ENCODE assay signal across 3 cellular contexts in genomic region chr11:74168838-74169237, GRCh38.
TF ChIP-seq lines count a peak whose summit lies in the region.

No MANE protein-coding gene starts in this region.

TF ChIP-seq in SK-N-SH, 30 proteins besides CTCF, POLR2A, EP300 and RAD21:
- TF ChIP-seq TEAD4 (IDR thresholded peaks at IDR 0.05; ENCODE audit: borderline replicate concordance, insufficient read depth) = no peak
- TF ChIP-seq, protein P1, sequence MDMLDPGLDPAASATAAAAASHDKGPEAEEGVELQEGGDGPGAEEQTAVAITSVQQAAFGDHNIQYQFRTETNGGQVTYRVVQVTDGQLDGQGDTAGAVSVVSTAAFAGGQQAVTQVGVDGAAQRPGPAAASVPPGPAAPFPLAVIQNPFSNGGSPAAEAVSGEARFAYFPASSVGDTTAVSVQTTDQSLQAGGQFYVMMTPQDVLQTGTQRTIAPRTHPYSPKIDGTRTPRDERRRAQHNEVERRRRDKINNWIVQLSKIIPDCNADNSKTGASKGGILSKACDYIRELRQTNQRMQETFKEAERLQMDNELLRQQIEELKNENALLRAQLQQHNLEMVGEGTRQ (IDR thresholded peaks at IDR 0.05; ENCODE audit: borderline replicate concordance, low read depth, low read length) = no peak
- TF ChIP-seq, protein P2, sequence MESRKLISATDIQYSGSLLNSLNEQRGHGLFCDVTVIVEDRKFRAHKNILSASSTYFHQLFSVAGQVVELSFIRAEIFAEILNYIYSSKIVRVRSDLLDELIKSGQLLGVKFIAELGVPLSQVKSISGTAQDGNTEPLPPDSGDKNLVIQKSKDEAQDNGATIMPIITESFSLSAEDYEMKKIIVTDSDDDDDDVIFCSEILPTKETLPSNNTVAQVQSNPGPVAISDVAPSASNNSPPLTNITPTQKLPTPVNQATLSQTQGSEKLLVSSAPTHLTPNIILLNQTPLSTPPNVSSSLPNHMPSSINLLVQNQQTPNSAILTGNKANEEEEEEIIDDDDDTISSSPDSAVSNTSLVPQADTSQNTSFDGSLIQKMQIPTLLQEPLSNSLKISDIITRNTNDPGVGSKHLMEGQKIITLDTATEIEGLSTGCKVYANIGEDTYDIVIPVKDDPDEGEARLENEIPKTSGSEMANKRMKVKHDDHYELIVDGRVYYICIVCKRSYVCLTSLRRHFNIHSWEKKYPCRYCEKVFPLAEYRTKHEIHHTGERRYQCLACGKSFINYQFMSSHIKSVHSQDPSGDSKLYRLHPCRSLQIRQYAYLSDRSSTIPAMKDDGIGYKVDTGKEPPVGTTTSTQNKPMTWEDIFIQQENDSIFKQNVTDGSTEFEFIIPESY (IDR thresholded peaks at IDR 0.05; ENCODE audit: borderline replicate concordance, low read depth) = no peak
- TF ChIP-seq FOSL2 (IDR thresholded peaks at IDR 0.05; ENCODE audit: borderline replicate concordance, low read depth) = no peak
- no peak for TF ChIP-seq NRF1 (IDR thresholded peaks at IDR 0.05; ENCODE audit: low read depth, low read length)
- TF ChIP-seq SMC3 (IDR thresholded peaks at IDR 0.05; ENCODE audit: low read depth, low read length) = no peak
- TF ChIP-seq JUND (IDR thresholded peaks at IDR 0.05) = no peak
- no peak for TF ChIP-seq POLR2AphosphoS5 (IDR thresholded peaks at IDR 0.05; ENCODE audit: low read depth, low read length)
- TF ChIP-seq FOXM1 (IDR thresholded peaks at IDR 0.05; ENCODE audit: low read depth) = no peak
- TF ChIP-seq MXI1 (IDR thresholded peaks at IDR 0.05; ENCODE audit: low read depth, low read length) = no peak
- TF ChIP-seq YY1 (IDR thresholded peaks at IDR 0.05; ENCODE audit: low read depth) = no peak
- TF ChIP-seq TAF1 (IDR thresholded peaks at IDR 0.05; ENCODE audit: borderline replicate concordance, low read depth, low read length) = no peak
TF ChIP-seq in SK-N-SH: peak in this region for 0.

TF ChIP-seq in SK-N-SH treated with all-trans-retinoic acid at 6 μM for 48 hours, 23 proteins besides CTCF, POLR2A, EP300 and RAD21:
- no peak for TF ChIP-seq ZNF70 (CRISPR knock-in tag; IDR thresholded peaks at IDR 0.05)
- TF ChIP-seq POU6F1 (CRISPR knock-in tag; IDR thresholded peaks at IDR 0.05; ENCODE audit: borderline replicate concordance, low read depth) = no peak
- no peak for TF ChIP-seq ZNF565 (CRISPR knock-in tag; conservative IDR thresholded peaks at IDR 0.05; ENCODE audit: low read depth)
- TF ChIP-seq TSHZ2 (CRISPR knock-in tag; IDR thresholded peaks at IDR 0.05) = no peak
- TF ChIP-seq TCF4 (CRISPR knock-in tag; IDR thresholded peaks at IDR 0.05; ENCODE audit: borderline replicate concordance) = no peak
- no peak for TF ChIP-seq ZFP3 (CRISPR knock-in tag; IDR thresholded peaks at IDR 0.05)
- TF ChIP-seq ZFP30 (CRISPR knock-in tag; IDR thresholded peaks at IDR 0.05) = no peak
- TF ChIP-seq RARB (CRISPR knock-in tag; IDR thresholded peaks at IDR 0.05) = no peak
- no peak for TF ChIP-seq PPARA (CRISPR knock-in tag; IDR thresholded peaks at IDR 0.05; ENCODE audit: borderline replicate concordance)
- TF ChIP-seq CSDC2 (CRISPR knock-in tag; IDR thresholded peaks at IDR 0.05) = no peak
- TF ChIP-seq, protein P3, sequence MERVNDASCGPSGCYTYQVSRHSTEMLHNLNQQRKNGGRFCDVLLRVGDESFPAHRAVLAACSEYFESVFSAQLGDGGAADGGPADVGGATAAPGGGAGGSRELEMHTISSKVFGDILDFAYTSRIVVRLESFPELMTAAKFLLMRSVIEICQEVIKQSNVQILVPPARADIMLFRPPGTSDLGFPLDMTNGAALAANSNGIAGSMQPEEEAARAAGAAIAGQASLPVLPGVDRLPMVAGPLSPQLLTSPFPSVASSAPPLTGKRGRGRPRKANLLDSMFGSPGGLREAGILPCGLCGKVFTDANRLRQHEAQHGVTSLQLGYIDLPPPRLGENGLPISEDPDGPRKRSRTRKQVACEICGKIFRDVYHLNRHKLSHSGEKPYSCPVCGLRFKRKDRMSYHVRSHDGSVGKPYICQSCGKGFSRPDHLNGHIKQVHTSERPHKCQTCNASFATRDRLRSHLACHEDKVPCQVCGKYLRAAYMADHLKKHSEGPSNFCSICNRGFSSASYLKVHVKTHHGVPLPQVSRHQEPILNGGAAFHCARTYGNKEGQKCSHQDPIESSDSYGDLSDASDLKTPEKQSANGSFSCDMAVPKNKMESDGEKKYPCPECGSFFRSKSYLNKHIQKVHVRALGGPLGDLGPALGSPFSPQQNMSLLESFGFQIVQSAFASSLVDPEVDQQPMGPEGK (CRISPR knock-in tag; IDR thresholded peaks at IDR 0.05; ENCODE audit: borderline replicate concordance) = no peak
- no peak for TF ChIP-seq TOX (CRISPR knock-in tag; IDR thresholded peaks at IDR 0.05; ENCODE audit: borderline replicate concordance)

TF ChIP-seq in K562, 482 proteins besides CTCF, POLR2A, EP300 and RAD21:
- TF ChIP-seq IRF2 (CRISPR knock-in tag; IDR thresholded peaks at IDR 0.05) (no peak), ZNF316 (IDR thresholded peaks at IDR 0.05) (0 out of 2 replicates have a peak, but pooled peaks have one; percentile 35), POLR2H (tag; IDR thresholded peaks at IDR 0.05; ENCODE audit: low read depth) (peak; percentile 33; the same call in 1 of the 2 replicates), HOXB6 (CRISPR knock-in tag; IDR thresholded peaks at IDR 0.05; ENCODE audit: borderline replicate concordance) (no peak), CEBPB (tag; IDR thresholded peaks at IDR 0.05) (peak; percentile 74), MTA1 (IDR thresholded peaks at IDR 0.05; ENCODE audit: borderline replicate concordance) (no peak), CEBPG (CRISPR knock-in tag; IDR thresholded peaks at IDR 0.05) (no peak), CEBPG (tag; conservative IDR thresholded peaks at IDR 0.05 in 1 of 2, IDR thresholded peaks at IDR 0.05 in 1 of 2) (peak; percentile 60 to 76), ZNF318 (IDR thresholded peaks at IDR 0.05; ENCODE audit: borderline replicate concordance in 1 of 2, low read depth in 1 of 2) (no peak)
